In the genomic region with DNA sequence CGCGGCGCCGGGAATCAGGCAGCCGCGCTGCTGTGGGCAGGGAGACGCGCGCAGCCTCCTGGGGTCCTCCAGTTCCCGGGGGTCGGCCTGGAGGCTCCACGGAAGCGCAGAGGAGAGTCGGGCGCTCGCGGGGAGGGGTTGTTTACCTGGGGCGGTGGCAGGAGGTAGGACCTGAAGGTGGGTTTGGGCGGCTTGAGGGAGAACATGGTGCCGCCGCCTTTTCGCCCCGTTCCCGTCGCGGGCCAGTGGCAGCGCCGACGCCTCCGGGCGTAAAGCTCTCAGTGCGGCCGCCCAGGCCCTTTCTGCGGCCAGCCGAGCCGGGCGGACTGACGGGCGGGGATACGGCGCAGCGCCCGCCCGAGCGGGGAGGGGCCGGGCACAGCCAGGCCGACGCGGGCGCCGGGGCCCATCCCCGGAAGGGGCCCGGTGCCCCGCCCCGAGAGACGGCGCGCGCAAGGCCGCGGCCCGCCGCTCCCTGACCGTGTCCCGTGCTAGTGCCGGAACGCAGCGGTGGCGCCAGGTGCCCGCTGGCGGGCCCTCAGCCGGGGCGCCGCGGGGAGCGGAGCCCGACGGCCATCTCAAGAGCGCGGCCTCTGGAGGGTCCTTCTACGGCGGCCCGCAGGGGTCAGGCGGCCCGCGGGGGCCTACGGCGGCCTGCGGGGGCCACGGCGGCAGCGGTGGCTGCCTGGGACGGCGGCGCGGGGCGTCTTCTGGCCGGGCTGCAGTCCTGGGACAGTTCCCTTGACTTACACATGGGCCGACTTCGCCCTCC, we compare ENCODE assay signal across 8 cellular contexts. TPM values are rescaled to one million over a fixed set of nuclear protein-coding genes. Genes with fewer than 3 reads are reported as not detected.
A peak's percentile ranks its signal among the peaks of the same experiment; 100 is the strongest.
DNase-seq lines count a peak whose midpoint lies in the region; ATAC-seq and TF ChIP-seq lines count a peak whose summit lies in the region.

TSS of gene MTMR10 (minus strand) at position 328 of the 772 bp plus-strand sequence. CDS start at position 206, 122 bp downstream.

- H3K4me3 ChIP-seq in kidney epithelial cell (ENCODE audit: low read depth, low read length): peak within 1 kb of the TSS; percentile 97

- TF ChIP-seq CTCF in kidney epithelial cell (IDR thresholded peaks at IDR 0.05; ENCODE audit: insufficient read depth, low read length, poor library complexity, severe bottlenecking): no peak

- no peaks in the 10 kb centered on the region for H3K27me3 ChIP-seq in kidney epithelial cell (ENCODE audit: control insufficient read depth, insufficient read depth, low read length)

- H3K36me3 ChIP-seq in kidney epithelial cell (ENCODE audit: control insufficient read depth, insufficient read depth, low read length): no peaks in the 10 kb centered on the region

- peak; percentile 71 to 94 (median 91) for DNase-seq in NCI-H1417 (lab: John Stamatoyannopoulos, UW)
- DNase-seq in NCI-H1417 treated with DMSO at 0.1 percent for 48 hours (lab: John Stamatoyannopoulos, UW): no peak
- DNase-seq in NCI-H146 treated with DMSO at 0.1 percent for 48 hours (lab: John Stamatoyannopoulos, UW; ENCODE audit: unreplicated experiment): peak; percentile 25
- DNase-seq in activated CD4-positive, CD25-positive, alpha-beta regulatory T cell (lab: John Stamatoyannopoulos, UW): peak; percentile 46 to 63 (median 60)
- peak; percentile 58 for DNase-seq in cerebellar cortex (ENCODE audit: low spot score)
- no peak for DNase-seq in kidney epithelial cell (ENCODE audit: low read depth)
- peak; percentile 81 for DNase-seq in stimulated activated CD4-positive, alpha-beta T cell treated with anti-CD3 and anti-CD28 coated beads, Interleukin-15, amount 100 ng/mL, for 24 hours

- peak; percentile 93 for ATAC-seq in HG02759 (IDR thresholded peaks at IDR 0.05; ENCODE audit: unreplicated experiment)

RNA-seq across cellular contexts. Expression of gene MTMR10, which starts in this region (rescaled TPM):
- total RNA-seq in kidney epithelial cell: 18.8 and 22.4 TPM in 2 replicates

Comparison
In these comparisons a context has a peak if more than half of its experiments do, and no peak if none do; other contexts are left out.
1. DNase-seq: peak in NCI-H1417 (3 of 3), NCI-H146 treated with DMSO at 0.1 percent for 48 hours (single experiment), activated CD4-positive, CD25-positive, alpha-beta regulatory T cell (4 of 4), cerebellar cortex (single experiment) and stimulated activated CD4-positive, alpha-beta T cell treated with anti-CD3 and anti-CD28 coated beads, Interleukin-15, amount 100 ng/mL, for 24 hours (single experiment); none in NCI-H1417 treated with DMSO at 0.1 percent for 48 hours (single experiment) and kidney epithelial cell (single experiment).